Comparison of ENCODE assay signal across 23 cellular contexts in the genomic region with DNA sequence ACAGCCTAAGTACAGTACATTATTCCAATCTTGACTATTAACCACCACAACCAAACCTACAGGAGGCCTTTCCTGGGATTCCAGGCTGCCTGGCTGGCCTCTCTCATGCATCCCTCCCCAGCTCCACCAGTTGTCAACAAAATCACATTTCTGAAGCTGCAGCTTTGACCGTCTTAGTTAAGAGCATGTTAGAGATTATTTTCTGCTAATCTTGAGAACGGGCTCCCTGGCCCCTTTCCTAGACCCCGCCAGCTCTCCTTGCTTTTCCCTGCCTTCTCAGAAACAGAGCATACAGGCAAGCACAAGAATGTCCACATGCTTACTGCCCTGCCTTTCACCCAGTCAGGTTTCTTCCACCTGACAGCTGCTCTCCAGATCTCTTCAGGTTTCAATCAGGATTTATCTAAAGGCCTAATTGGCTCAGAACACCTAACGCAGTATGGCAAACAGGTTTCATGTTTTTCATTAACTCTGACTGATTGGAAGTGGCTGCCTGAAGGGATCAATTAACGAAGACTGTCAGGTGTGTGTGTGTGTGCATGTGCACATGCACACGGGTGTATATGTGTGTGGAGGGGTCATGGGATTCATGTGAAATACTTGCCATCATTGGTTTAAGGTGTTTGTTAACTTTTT. TPM values are rescaled to one million over a fixed set of nuclear protein-coding genes. Genes with fewer than 3 reads are reported as not detected.
DNase-seq lines count a peak whose midpoint lies in the region; ATAC-seq and TF ChIP-seq lines count a peak whose summit lies in the region.
"Had no signal": no experiment of that assay in that cellular context is flagged by ENCODE, and none has a peak within 500 bp of the region (broad histone marks: within the 10 kb centered on the region; RNA-seq: fewer than 3 reads in every experiment).

No MANE protein-coding gene starts in this region.

- H3K9me2 ChIP-seq in SK-N-SH: no peaks in the 10 kb centered on the region

- no peaks in the 10 kb centered on the region for H3F3A ChIP-seq in SK-N-SH (replicated peaks; ENCODE audit: insufficient read depth)

- H3K36me3 ChIP-seq in SK-N-SH (replicated peaks in 1 of 2; ENCODE audit: control insufficient read depth in 1 of 2, insufficient read depth in 2 of 2, low read length in 1 of 2) (no peaks in the 10 kb centered on the region), osteoblast (ENCODE audit: insufficient read depth, low read length) (no peaks in the 10 kb centered on the region)
- H3K36me3 ChIP-seq: BLaER1, SJCRH30 had no signal

- H3K27me3 Mint-ChIP-seq in osteocyte (ENCODE audit: unreplicated experiment): peaks cover 18% of the 10 kb centered on the region

- 0 out of 2 replicates have a peak, but pooled peaks cover 4% of the 10 kb centered on the region for H3K9me3 ChIP-seq in SK-N-SH
- no peaks in the 10 kb centered on the region for H3K9me3 ChIP-seq in osteoblast (ENCODE audit: low read depth, low read length)
- H3K9me3 ChIP-seq: BLaER1, SJCRH30 had no signal

- H3K27ac Mint-ChIP-seq in osteocyte (ENCODE audit: unreplicated experiment): no peak overlapping the region
- H3K27ac Mint-ChIP-seq: CD4-positive, CD25-positive, alpha-beta regulatory T cell; T-cell had no signal

- H3K4me2 ChIP-seq in SK-N-SH (no peak overlapping the region), osteoblast (ENCODE audit: insufficient read depth, low read length) (no peak overlapping the region)
- H3K4me2 ChIP-seq: BLaER1, PC-9 had no signal

- CTCF ChIA-PET in SK-N-SH (lab: Yijun Ruan, JAX): interaction anchor here (10.3 kb wide), 1 partner anchor 37 kb away, joined by 76 read pairs; no protein-coding TSS in a partner anchor

- no peak for ATAC-seq in SK-N-SH treated with all-trans-retinoic acid at 6 μM for 48 hours
- ATAC-seq in GM21619 (IDR thresholded peaks at IDR 0.05; ENCODE audit: unreplicated experiment): no peak
- ATAC-seq: Right ventricle myocardium inferior, T-cell had no signal

- 72% methylated on average over 6 of the region's 6 CpGs for WGBS in SK-N-SH (ENCODE audit: low lambda C conversion rate)

- H3K36me3 Mint-ChIP-seq in osteocyte (ENCODE audit: unreplicated experiment): no peaks in the 10 kb centered on the region
- H3K36me3 Mint-ChIP-seq: CD4-positive, CD25-positive, alpha-beta regulatory T cell; T-cell had no signal

- TF ChIP-seq CTCF in SK-N-SH (IDR thresholded peaks at IDR 0.05) (no peak), coronary artery (IDR thresholded peaks at IDR 0.05) (no peak), osteocyte (IDR thresholded peaks at IDR 0.05) (no peak), osteoblast (IDR thresholded peaks at IDR 0.05; ENCODE audit: extremely low read depth, low read depth, low read length) (no peak)

- H3K27ac ChIP-seq in SK-N-SH (ENCODE audit: low read depth in 2 of 2, low read length in 1 of 2): peak overlapping the region in 1 of 2 experiments; percentile 9; a peak in 1 of 4 replicates
- H3K27ac ChIP-seq in coronary artery: no peak overlapping the region
- H3K27ac ChIP-seq in osteoblast (ENCODE audit: low read depth, low read length): no peak overlapping the region
- H3K27ac ChIP-seq: BLaER1, PC-9, SJCRH30 had no signal

- H3K9ac ChIP-seq in SK-N-SH: no peak overlapping the region
- H3K9ac ChIP-seq: BLaER1 had no signal

- H3K4me1 Mint-ChIP-seq in osteocyte (ENCODE audit: unreplicated experiment): no peaks in the 10 kb centered on the region
- H3K4me1 Mint-ChIP-seq: CD4-positive, CD25-positive, alpha-beta regulatory T cell; T-cell had no signal

- H3K4me3 Mint-ChIP-seq in osteocyte (ENCODE audit: unreplicated experiment): no peak overlapping the region
- H3K4me3 Mint-ChIP-seq: CD4-positive, CD25-positive, alpha-beta regulatory T cell; T-cell had no signal

- TF ChIP-seq RAD21 in SK-N-SH (IDR thresholded peaks at IDR 0.05; ENCODE audit: low read length): no peak

- H3K4me1 ChIP-seq in SK-N-SH (ENCODE audit: control insufficient read depth in 1 of 2, insufficient read depth in 2 of 2, low read depth in 1 of 2, low read length in 1 of 2): peaks cover 0 to 35% of the 10 kb centered on the region in 2 experiments; a peak in 1 of 4 replicates
- H3K4me1 ChIP-seq in osteoblast (ENCODE audit: insufficient read depth, low read length): no peaks in the 10 kb centered on the region
- H3K4me1 ChIP-seq: BLaER1, SJCRH30 had no signal

- POLR2A ChIA-PET in SK-N-SH (lab: Yijun Ruan, JAX): no interaction called here

- no peaks in the 10 kb centered on the region for H3K27me3 ChIP-seq in SK-N-SH (ENCODE audit: insufficient read depth)
- no peaks in the 10 kb centered on the region for H3K27me3 ChIP-seq in osteoblast (ENCODE audit: insufficient read depth, low read length)
- H3K27me3 ChIP-seq: BLaER1, SJCRH30 had no signal

- no peaks in the 10 kb centered on the region for H4K20me1 ChIP-seq in SK-N-SH (ENCODE audit: insufficient read depth)
- H4K20me1 ChIP-seq in osteoblast (ENCODE audit: insufficient read depth, low read length): no peaks in the 10 kb centered on the region
- H4K20me1 ChIP-seq: BLaER1 had no signal

- H3K79me2 ChIP-seq in SK-N-SH (ENCODE audit: insufficient read depth): no peaks in the 10 kb centered on the region
- H3K79me2 ChIP-seq in osteoblast (ENCODE audit: insufficient read depth, low read length): no peaks in the 10 kb centered on the region

- H3K4me3 ChIP-seq in SK-N-SH (ENCODE audit: low read depth in 2 of 2, low read length in 1 of 2): no peak overlapping the region
- H3K4me3 ChIP-seq in coronary artery: no peak overlapping the region
- H3K4me3 ChIP-seq in osteoblast (ENCODE audit: insufficient read depth, low read length): no peak overlapping the region
- H3K4me3 ChIP-seq: BLaER1, PC-9, SJCRH30 had no signal

- no peak overlapping the region for H2AFZ ChIP-seq in SK-N-SH (ENCODE audit: low read depth)
- H2AFZ ChIP-seq in osteoblast (ENCODE audit: low read length): no peak overlapping the region
- H2AFZ ChIP-seq: PC-9 had no signal

- TF ChIP-seq EP300 in SK-N-SH (IDR thresholded peaks at IDR 0.05; ENCODE audit: borderline replicate concordance in 1 of 2, low read depth in 1 of 2, low read length in 1 of 2): peak in 1 of 2 experiments; percentile 57; a peak in 1 of 4 replicates

- DNase-seq in SK-N-SH (no peak), NCI-H2171 treated with DMSO at 0.1 percent for 48 hours (lab: John Stamatoyannopoulos, UW) (peak; percentile 72), coronary artery (ENCODE audit: low spot score) (peak; percentile 26), osteocyte (ENCODE audit: extremely low spot score, unreplicated experiment) (peak; percentile 54), osteoblast (ENCODE audit: insufficient read length, low spot score, missing footprints) (no peak), NCI-H1092 treated with DMSO at 0.1 percent for 48 hours (lab: John Stamatoyannopoulos, UW) (no peak)
- DNase-seq: CD4-positive, CD25-positive, alpha-beta regulatory T cell; NCI-H1048; NCI-H1417 treated with DMSO at 0.1 percent for 48 hours; NCI-H1930; NCI-H2107; NCI-H226; NCI-H510A; NCI-H69; PC-9; SJCRH30; T-cell had no signal

- H3K9me3 Mint-ChIP-seq in osteocyte (ENCODE audit: unreplicated experiment): peaks cover 3% of the 10 kb centered on the region

TF ChIP-seq in SK-N-SH, 30 proteins besides CTCF, POLR2A, EP300 and RAD21:
- TF ChIP-seq MXI1 (IDR thresholded peaks at IDR 0.05; ENCODE audit: low read depth, low read length) (no peak), TEAD4 (IDR thresholded peaks at IDR 0.05; ENCODE audit: borderline replicate concordance, insufficient read depth) (no peak), RCOR1 (IDR thresholded peaks at IDR 0.05; ENCODE audit: low read length) (peak; percentile 16; the same call in 1 of the 2 replicates), ELF1 (IDR thresholded peaks at IDR 0.05) (no peak), SMC3 (IDR thresholded peaks at IDR 0.05; ENCODE audit: low read depth, low read length) (no peak), YY1 (IDR thresholded peaks at IDR 0.05; ENCODE audit: low read depth) (no peak), GATA2 (CRISPR knock-in tag; IDR thresholded peaks at IDR 0.05) (peak; percentile 19; the same call in 1 of the 2 replicates)
- TF ChIP-seq, protein P1, sequence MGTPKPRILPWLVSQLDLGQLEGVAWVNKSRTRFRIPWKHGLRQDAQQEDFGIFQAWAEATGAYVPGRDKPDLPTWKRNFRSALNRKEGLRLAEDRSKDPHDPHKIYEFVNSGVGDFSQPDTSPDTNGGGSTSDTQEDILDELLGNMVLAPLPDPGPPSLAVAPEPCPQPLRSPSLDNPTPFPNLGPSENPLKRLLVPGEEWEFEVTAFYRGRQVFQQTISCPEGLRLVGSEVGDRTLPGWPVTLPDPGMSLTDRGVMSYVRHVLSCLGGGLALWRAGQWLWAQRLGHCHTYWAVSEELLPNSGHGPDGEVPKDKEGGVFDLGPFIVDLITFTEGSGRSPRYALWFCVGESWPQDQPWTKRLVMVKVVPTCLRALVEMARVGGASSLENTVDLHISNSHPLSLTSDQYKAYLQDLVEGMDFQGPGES (IDR thresholded peaks at IDR 0.05; ENCODE audit: low read depth, low read length): no peak

TF ChIP-seq in SK-N-SH treated with all-trans-retinoic acid at 6 μM for 48 hours, 23 proteins besides CTCF, POLR2A, EP300 and RAD21 (continues in another document):
- TF ChIP-seq ARNTL (CRISPR knock-in tag; IDR thresholded peaks at IDR 0.05; ENCODE audit: borderline replicate concordance, low read depth) (no peak), OSR1 (CRISPR knock-in tag; IDR thresholded peaks at IDR 0.05) (no peak), PPARA (CRISPR knock-in tag; IDR thresholded peaks at IDR 0.05; ENCODE audit: borderline replicate concordance) (no peak), BACH2 (CRISPR knock-in tag; IDR thresholded peaks at IDR 0.05; ENCODE audit: borderline replicate concordance) (no peak), TOX (CRISPR knock-in tag; IDR thresholded peaks at IDR 0.05; ENCODE audit: borderline replicate concordance) (no peak), ZNF565 (CRISPR knock-in tag; conservative IDR thresholded peaks at IDR 0.05; ENCODE audit: low read depth) (no peak), RARB (CRISPR knock-in tag; IDR thresholded peaks at IDR 0.05) (no peak), ESRRG (CRISPR knock-in tag; IDR thresholded peaks at IDR 0.05) (no peak), ZFP30 (CRISPR knock-in tag; IDR thresholded peaks at IDR 0.05) (no peak)
- TF ChIP-seq, protein P2, sequence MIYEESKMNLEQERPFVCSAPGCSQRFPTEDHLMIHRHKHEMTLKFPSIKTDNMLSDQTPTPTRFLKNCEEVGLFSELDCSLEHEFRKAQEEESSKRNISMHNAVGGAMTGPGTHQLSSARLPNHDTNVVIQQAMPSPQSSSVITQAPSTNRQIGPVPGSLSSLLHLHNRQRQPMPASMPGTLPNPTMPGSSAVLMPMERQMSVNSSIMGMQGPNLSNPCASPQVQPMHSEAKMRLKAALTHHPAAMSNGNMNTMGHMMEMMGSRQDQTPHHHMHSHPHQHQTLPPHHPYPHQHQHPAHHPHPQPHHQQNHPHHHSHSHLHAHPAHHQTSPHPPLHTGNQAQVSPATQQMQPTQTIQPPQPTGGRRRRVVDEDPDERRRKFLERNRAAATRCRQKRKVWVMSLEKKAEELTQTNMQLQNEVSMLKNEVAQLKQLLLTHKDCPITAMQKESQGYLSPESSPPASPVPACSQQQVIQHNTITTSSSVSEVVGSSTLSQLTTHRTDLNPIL (CRISPR knock-in tag; IDR thresholded peaks at IDR 0.05; ENCODE audit: low read depth): no peak

RNA-seq across cellular contexts. Expression of a gene that starts 12.3 kb away (rescaled TPM):
- polyA plus RNA-seq in SK-N-SH (2012; rRNA removed): 1.9 and 2.4 TPM in 2 replicates
- polyA plus RNA-seq in SK-N-SH (2012; cell fraction: cytosol; rRNA removed): 1.2 and 1.4 TPM in 2 replicates
- 3.1 and 3.3 TPM in 2 replicates for polyA plus RNA-seq in SK-N-SH (2012; cell fraction: nucleus; rRNA removed)
- total RNA-seq in osteocyte: not detected in 2 replicates
- total RNA-seq in osteoblast: 2.1 and 3.6 TPM in 2 replicates
- total RNA-seq: CD4-positive, CD25-positive, alpha-beta regulatory T cell; HT-29; PC-9; RPMI7951; SJCRH30; T-cell had no signal
- polyA plus RNA-seq: CD4-positive, CD25-positive, alpha-beta regulatory T cell had no signal

Comparison
In these comparisons a context has a peak if more than half of its experiments do, and no peak if none do; other contexts are left out.
1. DNase-seq: peak in NCI-H2171 treated with DMSO at 0.1 percent for 48 hours (single experiment), coronary artery (single experiment) and osteocyte (single experiment); none in SK-N-SH (single experiment), osteoblast (single experiment) and NCI-H1092 treated with DMSO at 0.1 percent for 48 hours (single experiment).